Comparison of ENCODE assay signal across 15 cellular contexts in the genomic region with DNA sequence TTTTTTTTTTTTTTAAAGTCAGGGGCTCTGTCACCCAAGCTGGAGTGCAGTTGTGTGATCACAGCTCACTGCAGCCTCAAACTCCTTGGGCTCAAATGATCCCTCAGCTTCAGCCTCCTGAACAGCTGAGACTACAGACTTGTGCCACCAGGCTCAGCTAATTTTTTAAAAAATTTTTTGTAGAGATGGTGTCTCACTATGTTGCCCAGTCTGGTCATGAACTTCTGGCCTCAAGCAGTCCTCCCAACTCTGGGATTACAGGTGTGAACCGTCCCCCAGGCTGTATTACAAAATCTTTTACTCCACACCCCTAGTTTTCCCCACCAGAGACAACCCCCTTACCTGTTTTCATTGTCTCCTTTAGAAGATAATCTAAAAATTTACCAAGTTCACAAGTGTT. TPM values are rescaled to one million over a fixed set of nuclear protein-coding genes. Genes with fewer than 3 reads are reported as not detected.
DNase-seq lines count a peak whose midpoint lies in the region; ATAC-seq and TF ChIP-seq lines count a peak whose summit lies in the region.
"Had no signal": no experiment of that assay in that cellular context is flagged by ENCODE, and none has a peak within 500 bp of the region (broad histone marks: within the 10 kb centered on the region; RNA-seq: fewer than 3 reads in every experiment).

No MANE protein-coding gene starts in this region.

- H3K27ac Mint-ChIP-seq in activated CD4-positive, alpha-beta T cell treated with anti-CD3 and anti-CD28 coated beads for 36 hours = peak overlapping the region; percentile 63
- H3K27ac Mint-ChIP-seq in brain (peak overlapping the region in 4 of 5 experiments; percentile 41 to 66 (median 56)), osteocyte (ENCODE audit: unreplicated experiment) (peak overlapping the region; percentile 4)

- H3K27me3 ChIP-seq in Loucy (ENCODE audit: insufficient read depth, low read length, poor library complexity, severe bottlenecking) = no peaks in the 10 kb centered on the region
- no peaks in the 10 kb centered on the region for H3K27me3 ChIP-seq in H7 (ENCODE audit: control insufficient read depth, insufficient read depth, low read length)
- H3K27me3 ChIP-seq: heart right ventricle, thyroid gland had no signal

- intact Hi-C loops in activated CD4-positive, alpha-beta T cell treated with anti-CD3 and anti-CD28 coated beads for 36 hours (cut with DNase I, micrococcal nuclease) = loop anchor here in 1 of 2 experiments (5.0 kb wide), 2 partner anchors 38 to 133 kb away; no protein-coding TSS in a partner anchor

- H3K4me1 ChIP-seq in Loucy (ENCODE audit: insufficient read depth, low read length, poor library complexity, severe bottlenecking) = peaks cover 34% of the 10 kb centered on the region

- H3K9me3 ChIP-seq in Loucy (ENCODE audit: insufficient read depth, low read depth, low read length) = no peaks in the 10 kb centered on the region
- H3K9me3 ChIP-seq: thyroid gland had no signal

- no peaks in the 10 kb centered on the region for H3K9me2 ChIP-seq in Loucy (replicated peaks; ENCODE audit: low read depth, low read length)

- H3K4me2 ChIP-seq in Loucy (ENCODE audit: low read depth, low read length, poor library complexity, severe bottlenecking) = peak overlapping the region; percentile 82

- peak overlapping the region; percentile 94 for H3K4me3 Mint-ChIP-seq in activated CD4-positive, alpha-beta T cell treated with anti-CD3 and anti-CD28 coated beads for 36 hours
- H3K4me3 Mint-ChIP-seq in brain (peak overlapping the region; percentile 77 to 94 (median 78)), osteocyte (ENCODE audit: unreplicated experiment) (peak overlapping the region; percentile 59)

- H3K36me3 ChIP-seq in Loucy (ENCODE audit: insufficient read depth, low read length) (no peaks in the 10 kb centered on the region), H7 (replicated peaks; ENCODE audit: control insufficient read depth, insufficient read depth, low read length) (peaks cover 8% of the 10 kb centered on the region)

- H3K9me3 Mint-ChIP-seq in activated CD4-positive, alpha-beta T cell treated with anti-CD3 and anti-CD28 coated beads for 36 hours (ENCODE audit: low read depth) = no peaks in the 10 kb centered on the region
- H3K9me3 Mint-ChIP-seq in brain (peaks cover 0 to 4% (median 0%) of the 10 kb centered on the region in 5 experiments), osteocyte (ENCODE audit: unreplicated experiment) (no peaks in the 10 kb centered on the region)

- POLR2A ChIA-PET in activated CD4-positive, alpha-beta T cell treated with anti-CD3 and anti-CD28 coated beads for 36 hours (lab: Charles Lee) = interaction anchor here (2.6 kb wide), 1 partner anchor 25 kb away, joined by 47 read pairs; the partner anchor contains the start of gene XBP1

- peaks cover 29% of the 10 kb centered on the region for H3K36me3 Mint-ChIP-seq in activated CD4-positive, alpha-beta T cell treated with anti-CD3 and anti-CD28 coated beads for 36 hours (ENCODE audit: low read depth)
- H3K36me3 Mint-ChIP-seq in brain = peaks cover 50% of the 10 kb centered on the region
- H3K36me3 Mint-ChIP-seq in osteocyte (ENCODE audit: unreplicated experiment) = peaks cover 12% of the 10 kb centered on the region

- ATAC-seq in activated CD4-positive, alpha-beta T cell treated with anti-CD3 and anti-CD28 coated beads for 36 hours = no peak
- no peak for ATAC-seq in GM21825 (IDR thresholded peaks at IDR 0.05; ENCODE audit: unreplicated experiment)
- no peak for ATAC-seq in HG03342 (IDR thresholded peaks at IDR 0.05; ENCODE audit: unreplicated experiment)
- ATAC-seq: heart right ventricle had no signal

- H3K27me3 Mint-ChIP-seq in activated CD4-positive, alpha-beta T cell treated with anti-CD3 and anti-CD28 coated beads for 36 hours = no peaks in the 10 kb centered on the region
- H3K27me3 Mint-ChIP-seq in brain (peaks cover 5% of the 10 kb centered on the region), osteocyte (ENCODE audit: unreplicated experiment) (no peaks in the 10 kb centered on the region)

- DNase-seq in activated CD4-positive, alpha-beta T cell treated with anti-CD3 and anti-CD28 coated beads for 36 hours = no peak
- no peak for DNase-seq in activated CD4-positive, alpha-beta T cell treated with anti-CD3 and anti-CD28 coated beads for 1 hour
- no peak for DNase-seq in osteocyte (ENCODE audit: extremely low spot score, unreplicated experiment)
- no peak for DNase-seq in H7
- DNase-seq: activated CD4-positive, alpha-beta T cell treated with anti-CD3 and anti-CD28 coated beads for 48 hours; DMS53; heart right ventricle; NCI-H524; SIG-M5; thyroid gland had no signal

- H4K20me1 ChIP-seq in Loucy (ENCODE audit: insufficient read depth, low read length, poor library complexity, severe bottlenecking) = peaks cover 26% of the 10 kb centered on the region

- H3K9ac ChIP-seq in Loucy (ENCODE audit: low read depth, low read length, poor library complexity, severe bottlenecking) = peak overlapping the region; percentile 5

- peaks cover 25% of the 10 kb centered on the region for H3K4me1 Mint-ChIP-seq in activated CD4-positive, alpha-beta T cell treated with anti-CD3 and anti-CD28 coated beads for 36 hours
- peaks cover 38% of the 10 kb centered on the region for H3K4me1 Mint-ChIP-seq in brain
- peaks cover 20% of the 10 kb centered on the region for H3K4me1 Mint-ChIP-seq in osteocyte (ENCODE audit: unreplicated experiment)

- H3K4me3 ChIP-seq in Loucy (ENCODE audit: low read length, poor library complexity, severe bottlenecking) = peak overlapping the region; percentile 91
- no peak overlapping the region for H3K4me3 ChIP-seq in H7 (ENCODE audit: insufficient read depth, low read depth, low read length)
- H3K4me3 ChIP-seq: lung had no signal

- no peak overlapping the region for H2AFZ ChIP-seq in Loucy (ENCODE audit: low read length)

- no peaks in the 10 kb centered on the region for H3F3A ChIP-seq in Loucy (ENCODE audit: low read depth)

- H3K79me2 ChIP-seq in Loucy (ENCODE audit: insufficient read depth, low read length) = peaks cover 65% of the 10 kb centered on the region

- CTCF ChIA-PET in activated CD4-positive, alpha-beta T cell treated with anti-CD3 and anti-CD28 coated beads for 36 hours (lab: Charles Lee) = interaction anchor here (2.6 kb wide), 1 partner anchor 25 kb away, joined by 22 read pairs; the partner anchor contains the start of gene XBP1

- TF ChIP-seq CTCF in Loucy (conservative IDR thresholded peaks at IDR 0.05; ENCODE audit: low read length) = no peak
- TF ChIP-seq CTCF in brain (conservative IDR thresholded peaks at IDR 0.05) = no peak
- no peak for TF ChIP-seq CTCF in osteocyte (IDR thresholded peaks at IDR 0.05)

RNA-seq across cellular contexts. Expression of gene CCDC117, which starts 1.9 kb away (rescaled TPM):
- 10 to 100 TPM; 36.1 to 36.8 TPM for total RNA-seq in activated CD4-positive, alpha-beta T cell treated with anti-CD3 and anti-CD28 coated beads for 36 hours
- polyA plus RNA-seq in brain (ENCODE audit: insufficient read depth, low read depth, low replicate concordance) = 9.6 TPM
- 21.9 and 23.6 TPM in 2 replicates for total RNA-seq in osteocyte
- 36.1 and 48.1 TPM in 2 replicates for total RNA-seq in H7 (2014; rRNA removed; shearing (Covaris generic))

RNA-seq across cellular contexts. Expression of gene XBP1, which starts 26.0 kb away (rescaled TPM):
- 100 to 1,000 TPM in 1 of 2 experiments, 10 to 100 TPM in 1; 88.8 to 101 TPM for total RNA-seq in activated CD4-positive, alpha-beta T cell treated with anti-CD3 and anti-CD28 coated beads for 36 hours
- 92.5 TPM for polyA plus RNA-seq in brain (ENCODE audit: insufficient read depth, low read depth, low replicate concordance)
- total RNA-seq in osteocyte = 144 and 150 TPM in 2 replicates
- total RNA-seq in H7 (2014; rRNA removed; shearing (Covaris generic)) = 146 and 174 TPM in 2 replicates

RNA-seq across cellular contexts. Expression of gene HSCB, which starts 32.5 kb away (rescaled TPM):
- total RNA-seq in activated CD4-positive, alpha-beta T cell treated with anti-CD3 and anti-CD28 coated beads for 36 hours = 10 to 100 TPM; 16.5 to 18.5 TPM
- polyA plus RNA-seq in brain (ENCODE audit: insufficient read depth, low read depth, low replicate concordance) = 13.2 TPM
- 11.6 and 13.4 TPM in 2 replicates for total RNA-seq in osteocyte
- total RNA-seq in H7 (2014; rRNA removed; shearing (Covaris generic)) = 29.9 and 32.2 TPM in 2 replicates

RNA-seq across cellular contexts. Expression of gene CHEK2, which starts 32.8 kb away (rescaled TPM):
- 10 to 100 TPM; 37.5 to 41.3 TPM for total RNA-seq in activated CD4-positive, alpha-beta T cell treated with anti-CD3 and anti-CD28 coated beads for 36 hours
- 14.1 TPM for polyA plus RNA-seq in brain (ENCODE audit: insufficient read depth, low read depth, low replicate concordance)
- total RNA-seq in osteocyte = 9.9 and 11.2 TPM in 2 replicates
- total RNA-seq in H7 (2014; rRNA removed; shearing (Covaris generic)) = 87.5 and 128 TPM in 2 replicates

Comparison
In these comparisons a context has a peak if more than half of its experiments do, and no peak if none do; other contexts are left out.
1. H3K27ac Mint-ChIP-seq: peak in every context shown above with its lines; median percentile 63 in activated CD4-positive, alpha-beta T cell treated with anti-CD3 and anti-CD28 coated beads for 36 hours; 56 in brain; 4 in osteocyte.